In the genomic region with DNA sequence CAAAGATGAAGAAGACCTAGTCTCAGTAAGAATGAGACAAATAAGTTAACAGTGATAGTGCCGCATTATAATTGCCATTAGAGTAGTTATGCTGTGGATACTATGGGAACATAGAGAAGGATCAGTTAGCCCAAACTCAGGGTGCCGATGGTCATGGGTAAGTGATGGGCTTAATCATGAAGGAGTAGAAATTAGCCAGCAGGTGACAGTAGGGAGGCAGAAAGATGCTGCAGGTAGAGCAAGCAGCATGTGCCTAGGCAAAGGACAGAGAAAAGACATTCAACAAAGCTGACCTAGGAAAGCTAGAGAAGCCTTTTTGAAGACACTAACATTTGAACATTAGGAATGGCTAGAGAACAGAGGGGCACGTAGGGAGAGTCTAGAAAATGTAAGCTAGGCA, we compare ENCODE assay signal across 20 cellular contexts. TPM values are rescaled to one million over a fixed set of nuclear protein-coding genes. Genes with fewer than 3 reads are reported as not detected.
A peak's percentile ranks its signal among the peaks of the same experiment; 100 is the strongest.
DNase-seq lines count a peak whose midpoint lies in the region; ATAC-seq and TF ChIP-seq lines count a peak whose summit lies in the region.
"Had no signal": no experiment of that assay in that cellular context is flagged by ENCODE, and none has a peak within 500 bp of the region (broad histone marks: within the 10 kb centered on the region; RNA-seq: fewer than 3 reads in every experiment).

No MANE protein-coding gene starts in this region.

- no peaks in the 10 kb centered on the region for H3K36me3 Mint-ChIP-seq in GM23338 (ENCODE audit: low read depth)
- no peaks in the 10 kb centered on the region for H3K36me3 Mint-ChIP-seq in activated naive CD8-positive, alpha-beta T cell treated with anti-CD3 and anti-CD28 coated beads, Interleukin-2, amount 50 U/mL, for 24 hours (ENCODE audit: low read depth)

- no peak overlapping the region for H3K4me2 ChIP-seq in GM23338

- no peak overlapping the region for H2AFZ ChIP-seq in GM23338

- H3K36me3 ChIP-seq in GM23338 (ENCODE audit: insufficient read depth) = no peaks in the 10 kb centered on the region
- H3K36me3 ChIP-seq: breast epithelium, spleen had no signal

- no peaks in the 10 kb centered on the region for H3K4me1 ChIP-seq in GM23338 (ENCODE audit: insufficient read depth)
- H3K4me1 ChIP-seq: breast epithelium, spleen had no signal

- TF ChIP-seq CTCF in 22Rv1 (IDR thresholded peaks at IDR 0.05) (peak; percentile 13; the same call in 1 of the 2 replicates), GM23338 (conservative IDR thresholded peaks at IDR 0.05; ENCODE audit: low read depth in 2 of 2) (peak; percentile 22 to 48; a peak in 2 of 4 replicates)

- ATAC-seq in GM23338 (peak; percentile 66), HG03378 (IDR thresholded peaks at IDR 0.05; ENCODE audit: unreplicated experiment) (no peak)
- no peak for ATAC-seq in activated naive CD8-positive, alpha-beta T cell treated with anti-CD3 and anti-CD28 coated beads, Interleukin-2, amount 50 U/mL, for 24 hours
- ATAC-seq: Right ventricle myocardium inferior had no signal

- no peak overlapping the region for H3K27ac Mint-ChIP-seq in GM23338
- H3K27ac Mint-ChIP-seq in activated naive CD8-positive, alpha-beta T cell treated with anti-CD3 and anti-CD28 coated beads, Interleukin-2, amount 50 U/mL, for 24 hours = no peak overlapping the region
- H3K27ac Mint-ChIP-seq: activated CD4-positive, alpha-beta T cell treated with anti-CD3 and anti-CD28 coated beads, Interleukin-2, amount 10 ng/mL, durations not matched to agents 24 days and 14 days; CD4-positive, alpha-beta T cell had no signal

- no peaks in the 10 kb centered on the region for H3K9me3 Mint-ChIP-seq in GM23338
- no peaks in the 10 kb centered on the region for H3K9me3 Mint-ChIP-seq in activated naive CD8-positive, alpha-beta T cell treated with anti-CD3 and anti-CD28 coated beads, Interleukin-2, amount 50 U/mL, for 24 hours
- H3K9me3 Mint-ChIP-seq: activated CD4-positive, alpha-beta T cell treated with anti-CD3 and anti-CD28 coated beads, Interleukin-2, amount 10 ng/mL, durations not matched to agents 24 days and 14 days; CD4-positive, alpha-beta T cell had no signal

- no peaks in the 10 kb centered on the region for H3K79me2 ChIP-seq in GM23338 (replicated peaks; ENCODE audit: insufficient read depth)

- no peaks in the 10 kb centered on the region for H3K27me3 Mint-ChIP-seq in GM23338 (ENCODE audit: insufficient read depth, low read depth, poor library complexity)
- H3K27me3 Mint-ChIP-seq in activated naive CD8-positive, alpha-beta T cell treated with anti-CD3 and anti-CD28 coated beads, Interleukin-2, amount 50 U/mL, for 24 hours = no peaks in the 10 kb centered on the region
- H3K27me3 Mint-ChIP-seq: activated CD4-positive, alpha-beta T cell treated with anti-CD3 and anti-CD28 coated beads, Interleukin-2, amount 10 ng/mL, durations not matched to agents 24 days and 14 days; CD4-positive, alpha-beta T cell had no signal

- H3K9me2 ChIP-seq in GM23338 (ENCODE audit: insufficient read depth) = no peaks in the 10 kb centered on the region

- H3F3A ChIP-seq in GM23338 (replicated peaks; ENCODE audit: low read depth) = no peaks in the 10 kb centered on the region

- DNase-seq in GM23338 (ENCODE audit: low spot score) (peak; percentile 35), NCI-H748 (lab: John Stamatoyannopoulos, UW; ENCODE audit: unreplicated experiment) (peak; percentile 81), glomerular visceral epithelial cell (ENCODE audit: extremely low spot score) (peak; percentile 18), SIG-M5 (lab: John Stamatoyannopoulos, UW) (no peak), NCI-H2227 treated with DMSO at 0.1 percent for 48 hours (lab: John Stamatoyannopoulos, UW) (no peak)
- DNase-seq in activated naive CD8-positive, alpha-beta T cell treated with anti-CD3 and anti-CD28 coated beads, Interleukin-2, amount 50 U/mL, for 24 hours = no peak
- DNase-seq: activated CD4-positive, alpha-beta T cell treated with anti-CD3 and anti-CD28 coated beads, Interleukin-2, amount 10 ng/mL, durations not matched to agents 24 days and 14 days; activated CD8-positive, alpha-beta memory T cell treated with anti-CD3 and anti-CD28 coated beads, Interleukin-2, amount 50 U/mL, for 4 hours; activated effector memory CD4-positive, alpha-beta T cell treated with anti-CD3 and anti-CD28 coated beads, Interleukin-2, amount 50 U/mL, for 16 hours; CD4-positive, alpha-beta T cell; DMS153; NCI-H1694 treated with DMSO at 0.1 percent for 48 hours; NCI-H345; spleen; SW 1271 had no signal

- no peak overlapping the region for H3K27ac ChIP-seq in 22Rv1
- H3K27ac ChIP-seq in GM23338 (ENCODE audit: low read depth) = no peak overlapping the region
- H3K27ac ChIP-seq: breast epithelium, spleen had no signal

- H3K4me3 Mint-ChIP-seq in GM23338 = no peak overlapping the region
- H3K4me3 Mint-ChIP-seq in activated naive CD8-positive, alpha-beta T cell treated with anti-CD3 and anti-CD28 coated beads, Interleukin-2, amount 50 U/mL, for 24 hours = no peak overlapping the region
- H3K4me3 Mint-ChIP-seq: activated CD4-positive, alpha-beta T cell treated with anti-CD3 and anti-CD28 coated beads, Interleukin-2, amount 10 ng/mL, durations not matched to agents 24 days and 14 days; CD4-positive, alpha-beta T cell had no signal

- H3K4me1 Mint-ChIP-seq in GM23338 = no peaks in the 10 kb centered on the region
- no peaks in the 10 kb centered on the region for H3K4me1 Mint-ChIP-seq in activated naive CD8-positive, alpha-beta T cell treated with anti-CD3 and anti-CD28 coated beads, Interleukin-2, amount 50 U/mL, for 24 hours
- H3K4me1 Mint-ChIP-seq: activated CD4-positive, alpha-beta T cell treated with anti-CD3 and anti-CD28 coated beads, Interleukin-2, amount 10 ng/mL, durations not matched to agents 24 days and 14 days had no signal

- no peaks in the 10 kb centered on the region for H3K27me3 ChIP-seq in GM23338 (ENCODE audit: insufficient read depth)
- H3K27me3 ChIP-seq: breast epithelium, spleen had no signal

- no peaks in the 10 kb centered on the region for H4K20me1 ChIP-seq in GM23338 (replicated peaks; ENCODE audit: insufficient read depth)

- no peak overlapping the region for H3K4me3 ChIP-seq in GM23338
- H3K4me3 ChIP-seq: breast epithelium, spleen had no signal

TF ChIP-seq in GM23338, 12 proteins besides CTCF, POLR2A, EP300 and RAD21 (continues in another document):
- TF ChIP-seq ZNF331 (CRISPR knock-in tag; IDR thresholded peaks at IDR 0.05; ENCODE audit: low read depth) (no peak), POLR2AphosphoS5 (IDR thresholded peaks at IDR 0.05; ENCODE audit: low read depth) (no peak), EZH2phosphoT487 (IDR thresholded peaks at IDR 0.05; ENCODE audit: unreplicated experiment) (no peak)
- TF ChIP-seq, protein P1, sequence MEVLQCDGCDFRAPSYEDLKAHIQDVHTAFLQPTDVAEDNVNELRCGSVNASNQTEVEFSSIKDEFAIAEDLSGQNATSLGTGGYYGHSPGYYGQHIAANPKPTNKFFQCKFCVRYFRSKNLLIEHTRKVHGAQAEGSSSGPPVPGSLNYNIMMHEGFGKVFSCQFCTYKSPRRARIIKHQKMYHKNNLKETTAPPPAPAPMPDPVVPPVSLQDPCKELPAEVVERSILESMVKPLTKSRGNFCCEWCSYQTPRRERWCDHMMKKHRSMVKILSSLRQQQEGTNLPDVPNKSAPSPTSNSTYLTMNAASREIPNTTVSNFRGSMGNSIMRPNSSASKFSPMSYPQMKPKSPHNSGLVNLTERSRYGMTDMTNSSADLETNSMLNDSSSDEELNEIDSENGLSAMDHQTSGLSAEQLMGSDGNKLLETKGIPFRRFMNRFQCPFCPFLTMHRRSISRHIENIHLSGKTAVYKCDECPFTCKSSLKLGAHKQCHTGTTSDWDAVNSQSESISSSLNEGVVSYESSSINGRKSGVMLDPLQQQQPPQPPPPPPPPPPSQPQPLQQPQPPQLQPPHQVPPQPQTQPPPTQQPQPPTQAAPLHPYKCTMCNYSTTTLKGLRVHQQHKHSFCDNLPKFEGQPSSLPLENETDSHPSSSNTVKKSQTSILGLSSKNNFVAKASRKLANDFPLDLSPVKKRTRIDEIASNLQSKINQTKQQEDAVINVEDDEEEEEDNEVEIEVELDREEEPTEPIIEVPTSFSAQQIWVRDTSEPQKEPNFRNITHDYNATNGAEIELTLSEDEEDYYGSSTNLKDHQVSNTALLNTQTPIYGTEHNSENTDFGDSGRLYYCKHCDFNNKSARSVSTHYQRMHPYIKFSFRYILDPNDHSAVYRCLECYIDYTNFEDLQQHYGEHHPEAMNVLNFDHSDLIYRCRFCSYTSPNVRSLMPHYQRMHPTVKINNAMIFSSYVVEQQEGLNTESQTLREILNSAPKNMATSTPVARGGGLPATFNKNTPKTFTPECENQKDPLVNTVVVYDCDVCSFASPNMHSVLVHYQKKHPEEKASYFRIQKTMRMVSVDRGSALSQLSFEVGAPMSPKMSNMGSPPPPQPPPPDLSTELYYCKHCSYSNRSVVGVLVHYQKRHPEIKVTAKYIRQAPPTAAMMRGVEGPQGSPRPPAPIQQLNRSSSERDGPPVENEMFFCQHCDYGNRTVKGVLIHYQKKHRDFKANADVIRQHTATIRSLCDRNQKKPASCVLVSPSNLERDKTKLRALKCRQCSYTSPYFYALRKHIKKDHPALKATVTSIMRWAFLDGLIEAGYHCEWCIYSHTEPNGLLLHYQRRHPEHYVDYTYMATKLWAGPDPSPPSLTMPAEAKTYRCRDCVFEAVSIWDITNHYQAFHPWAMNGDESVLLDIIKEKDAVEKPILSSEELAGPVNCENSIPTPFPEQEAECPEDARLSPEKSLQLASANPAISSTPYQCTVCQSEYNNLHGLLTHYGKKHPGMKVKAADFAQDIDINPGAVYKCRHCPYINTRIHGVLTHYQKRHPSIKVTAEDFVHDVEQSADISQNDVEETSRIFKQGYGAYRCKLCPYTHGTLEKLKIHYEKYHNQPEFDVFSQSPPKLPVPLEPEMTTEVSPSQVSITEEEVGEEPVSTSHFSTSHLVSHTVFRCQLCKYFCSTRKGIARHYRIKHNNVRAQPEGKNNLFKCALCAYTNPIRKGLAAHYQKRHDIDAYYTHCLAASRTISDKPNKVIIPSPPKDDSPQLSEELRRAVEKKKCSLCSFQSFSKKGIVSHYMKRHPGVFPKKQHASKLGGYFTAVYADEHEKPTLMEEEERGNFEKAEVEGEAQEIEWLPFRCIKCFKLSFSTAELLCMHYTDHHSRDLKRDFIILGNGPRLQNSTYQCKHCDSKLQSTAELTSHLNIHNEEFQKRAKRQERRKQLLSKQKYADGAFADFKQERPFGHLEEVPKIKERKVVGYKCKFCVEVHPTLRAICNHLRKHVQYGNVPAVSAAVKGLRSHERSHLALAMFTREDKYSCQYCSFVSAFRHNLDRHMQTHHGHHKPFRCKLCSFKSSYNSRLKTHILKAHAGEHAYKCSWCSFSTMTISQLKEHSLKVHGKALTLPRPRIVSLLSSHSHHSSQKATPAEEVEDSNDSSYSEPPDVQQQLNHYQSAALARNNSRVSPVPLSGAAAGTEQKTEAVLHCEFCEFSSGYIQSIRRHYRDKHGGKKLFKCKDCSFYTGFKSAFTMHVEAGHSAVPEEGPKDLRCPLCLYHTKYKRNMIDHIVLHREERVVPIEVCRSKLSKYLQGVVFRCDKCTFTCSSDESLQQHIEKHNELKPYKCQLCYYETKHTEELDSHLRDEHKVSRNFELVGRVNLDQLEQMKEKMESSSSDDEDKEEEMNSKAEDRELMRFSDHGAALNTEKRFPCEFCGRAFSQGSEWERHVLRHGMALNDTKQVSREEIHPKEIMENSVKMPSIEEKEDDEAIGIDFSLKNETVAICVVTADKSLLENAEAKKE (CRISPR knock-in tag; IDR thresholded peaks at IDR 0.05) = no peak

RNA-seq across cellular contexts. Expression of a gene that starts 30.6 kb away (rescaled TPM):
- not detected in 2 replicates for total RNA-seq in GM23338 (2014; rRNA removed; shearing (Covaris generic))
- polyA plus RNA-seq in GM23338 (2016; fragmentation: Nextera tagmentation; extraction: Ambion mirVana) = not detected in 2 replicates
- total RNA-seq: activated CD4-positive, alpha-beta T cell treated with anti-CD3 and anti-CD28 coated beads, Interleukin-2, amount 10 ng/mL, durations not matched to agents 24 days and 14 days; CD4-positive, alpha-beta T cell; endothelial cell of umbilical vein had no signal
- polyA plus RNA-seq: endothelial cell of umbilical vein had no signal

Comparison
In these comparisons a context has a peak if more than half of its experiments do, and no peak if none do; other contexts are left out.
1. DNase-seq: peak in GM23338 (single experiment), NCI-H748 (single experiment) and glomerular visceral epithelial cell (single experiment); none in SIG-M5 (single experiment), NCI-H2227 treated with DMSO at 0.1 percent for 48 hours (single experiment) and activated naive CD8-positive, alpha-beta T cell treated with anti-CD3 and anti-CD28 coated beads, Interleukin-2, amount 50 U/mL, for 24 hours (single experiment).